In the genomic region with DNA sequence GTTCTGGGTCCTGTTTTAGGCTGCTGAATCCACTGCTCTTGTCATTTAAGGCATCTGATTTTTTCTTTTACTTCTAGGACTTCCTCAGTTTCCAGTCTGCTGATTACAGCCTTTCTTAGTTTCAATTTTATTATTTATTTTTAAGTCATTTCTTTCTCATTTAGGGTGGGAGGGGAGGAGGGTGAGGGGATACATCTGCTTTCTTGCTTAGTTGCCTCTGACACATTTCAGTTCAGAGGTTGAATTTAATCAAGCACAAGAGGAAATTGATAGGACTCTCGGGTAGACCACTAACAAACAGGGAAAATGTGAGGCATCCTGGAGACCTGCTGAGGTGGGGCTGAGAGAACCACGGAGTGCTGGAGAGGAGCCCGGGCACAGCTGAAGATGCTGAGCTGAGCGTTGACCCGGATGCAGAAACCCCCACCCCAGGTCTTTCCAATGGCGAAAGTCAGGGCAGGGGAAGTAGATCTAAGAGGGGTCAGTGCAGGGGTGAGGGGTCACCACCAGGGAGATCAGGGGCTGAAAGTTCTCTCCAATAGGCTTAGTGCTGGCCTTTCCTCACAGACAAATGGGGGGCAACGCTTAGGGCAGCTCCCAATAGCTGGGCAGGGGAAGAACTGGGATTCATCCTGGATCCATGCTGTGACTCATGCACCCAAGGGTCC, we compare ENCODE assay signal across 32 cellular contexts. TPM values are rescaled to one million over a fixed set of nuclear protein-coding genes. Genes with fewer than 3 reads are reported as not detected.
DNase-seq lines count a peak whose midpoint lies in the region; ATAC-seq and TF ChIP-seq lines count a peak whose summit lies in the region.
"Had no signal": no experiment of that assay in that cellular context is flagged by ENCODE, and none has a peak within 500 bp of the region (broad histone marks: within the 10 kb centered on the region; RNA-seq: fewer than 3 reads in every experiment).

No MANE protein-coding gene starts in this region.

- TF ChIP-seq POLR2A in vagina (IDR thresholded peaks at IDR 0.05), result no peak

- H3K9me3 ChIP-seq in vagina, result no peaks in the 10 kb centered on the region
- peaks cover 1% of the 10 kb centered on the region for H3K9me3 ChIP-seq in aorta (ENCODE audit: control insufficient read depth, low read length)
- H3K9me3 ChIP-seq: MG63, Peyer's patch, tibial artery had no signal

- peak overlapping the region; percentile 21 for H3K27ac Mint-ChIP-seq in activated naive CD4-positive, alpha-beta T cell treated with anti-CD3 and anti-CD28 coated beads, Interleukin-2, amount 50 U/mL, for 24 hours
- no peak overlapping the region for H3K27ac Mint-ChIP-seq in activated naive CD4-positive, alpha-beta T cell treated with anti-CD3 and anti-CD28 coated beads for 36 hours
- H3K27ac Mint-ChIP-seq: activated naive CD4-positive, alpha-beta T cell treated with anti-CD3 and anti-CD28 coated beads, Interleukin-2, amount 10 ng/mL, durations not matched to agents 7 days and 5 days; activated T-cell treated with anti-CD3 and anti-CD28 coated beads, Interleukin-2, amount 50 U/mL, for 72 hours had no signal

- TF ChIP-seq CTCF in vagina (IDR thresholded peaks at IDR 0.05), result no peak

- H3K27me3 ChIP-seq in vagina, result no peaks in the 10 kb centered on the region
- no peaks in the 10 kb centered on the region for H3K27me3 ChIP-seq in aorta (ENCODE audit: control insufficient read depth in 1 of 2, insufficient read depth in 2 of 2, low read length in 1 of 2)
- H3K27me3 ChIP-seq: MG63, Peyer's patch had no signal

- H3K4me3 Mint-ChIP-seq in activated naive CD4-positive, alpha-beta T cell treated with anti-CD3 and anti-CD28 coated beads, Interleukin-2, amount 50 U/mL, for 24 hours, result no peak overlapping the region
- no peak overlapping the region for H3K4me3 Mint-ChIP-seq in activated naive CD4-positive, alpha-beta T cell treated with anti-CD3 and anti-CD28 coated beads for 36 hours
- H3K4me3 Mint-ChIP-seq: activated naive CD4-positive, alpha-beta T cell treated with anti-CD3 and anti-CD28 coated beads, Interleukin-2, amount 10 ng/mL, durations not matched to agents 7 days and 5 days; activated T-cell treated with anti-CD3 and anti-CD28 coated beads, Interleukin-2, amount 50 U/mL, for 72 hours had no signal

- H3K4me1 ChIP-seq in vagina (no peaks in the 10 kb centered on the region), aorta (ENCODE audit: control insufficient read depth in 1 of 2, insufficient read depth in 2 of 2, low read length in 2 of 2) (no peaks in the 10 kb centered on the region)
- H3K4me1 ChIP-seq: Peyer's patch, tibial artery had no signal

- H3K36me3 ChIP-seq in vagina, result no peaks in the 10 kb centered on the region
- no peaks in the 10 kb centered on the region for H3K36me3 ChIP-seq in aorta (ENCODE audit: control insufficient read depth in 1 of 2, insufficient read depth in 2 of 2, low read length in 1 of 2)
- H3K36me3 ChIP-seq: MG63, Peyer's patch, tibial artery had no signal

- H3K4me3 ChIP-seq in vagina, result no peak overlapping the region
- no peak overlapping the region for H3K4me3 ChIP-seq in aorta (ENCODE audit: low read length in 2 of 2)
- H3K4me3 ChIP-seq: MG63, Peyer's patch, tibial artery had no signal

- peak; percentile 55 for ATAC-seq in GM18868 (IDR thresholded peaks at IDR 0.05; ENCODE audit: unreplicated experiment)
- no peak for ATAC-seq in aorta (ENCODE audit: low FRiP score)
- ATAC-seq in HG03521 (IDR thresholded peaks at IDR 0.05; ENCODE audit: unreplicated experiment), result no peak

- H3K4me1 Mint-ChIP-seq in activated naive CD4-positive, alpha-beta T cell treated with anti-CD3 and anti-CD28 coated beads, Interleukin-2, amount 50 U/mL, for 24 hours, result peaks cover 27% of the 10 kb centered on the region
- peaks cover 6% of the 10 kb centered on the region for H3K4me1 Mint-ChIP-seq in activated naive CD4-positive, alpha-beta T cell treated with anti-CD3 and anti-CD28 coated beads for 36 hours (ENCODE audit: low read depth)

- intact Hi-C loops in activated naive CD4-positive, alpha-beta T cell treated with anti-CD3 and anti-CD28 coated beads for 36 hours (cut with micrococcal nuclease), result no loop called here
- intact Hi-C loops in vagina (cut with DNase I), result no loop called here
- intact Hi-C loops in aorta (cut with DNase I), result no loop called here

- CTCF ChIA-PET in activated naive CD4-positive, alpha-beta T cell treated with anti-CD3 and anti-CD28 coated beads for 36 hours (lab: Charles Lee), result interaction anchor here (1.4 kb wide), 1 partner anchor 8 kb away, joined by 3 read pairs; a partner anchor contains a TSS

- no peaks in the 10 kb centered on the region for H3K27me3 Mint-ChIP-seq in activated naive CD4-positive, alpha-beta T cell treated with anti-CD3 and anti-CD28 coated beads, Interleukin-2, amount 50 U/mL, for 24 hours
- no peaks in the 10 kb centered on the region for H3K27me3 Mint-ChIP-seq in activated naive CD4-positive, alpha-beta T cell treated with anti-CD3 and anti-CD28 coated beads for 36 hours (ENCODE audit: low read depth)

- no peaks in the 10 kb centered on the region for H3K36me3 Mint-ChIP-seq in activated naive CD4-positive, alpha-beta T cell treated with anti-CD3 and anti-CD28 coated beads, Interleukin-2, amount 50 U/mL, for 24 hours
- no peaks in the 10 kb centered on the region for H3K36me3 Mint-ChIP-seq in activated naive CD4-positive, alpha-beta T cell treated with anti-CD3 and anti-CD28 coated beads for 36 hours (ENCODE audit: low read depth)

- no peak for DNase-seq in activated naive CD4-positive, alpha-beta T cell treated with anti-CD3 and anti-CD28 coated beads for 36 hours
- DNase-seq in ecto neural progenitor cell (ENCODE audit: low spot score) (peak; percentile 30), vagina (ENCODE audit: extremely low spot score in 2 of 2) (peak; percentile 42 to 52), aorta (no peak)
- DNase-seq: ACHN; activated naive CD4-positive, alpha-beta T cell treated with anti-CD3 and anti-CD28 coated beads, Interleukin-2, amount 10 ng/mL, durations not matched to agents 7 days and 5 days; activated T-cell treated with anti-CD3 and anti-CD28 coated beads, Interleukin-2, amount 50 U/mL, for 72 hours; DND-41; effector CD4-positive, alpha-beta T cell; glutamatergic neuron; KG1; MG63; NCI-H1417; NCI-H2081; NCI-H2227 treated with DMSO at 0.1 percent for 48 hours; NCI-H526 treated with DMSO at 0.1 percent for 48 hours; Peyer's patch; posterior cingulate gyrus; SIG-M5; stimulated activated CD4-positive, alpha-beta T cell treated with anti-CD3 and anti-CD28 coated beads, Interleukin-15, amount 100 ng/mL, for 24 hours; SW 1271; T1000; tibial artery had no signal

- peaks cover 6% of the 10 kb centered on the region for H3K9me3 Mint-ChIP-seq in activated naive CD4-positive, alpha-beta T cell treated with anti-CD3 and anti-CD28 coated beads, Interleukin-2, amount 50 U/mL, for 24 hours
- H3K9me3 Mint-ChIP-seq in activated naive CD4-positive, alpha-beta T cell treated with anti-CD3 and anti-CD28 coated beads for 36 hours, result no peaks in the 10 kb centered on the region
- H3K9me3 Mint-ChIP-seq: activated T-cell treated with anti-CD3 and anti-CD28 coated beads, Interleukin-2, amount 50 U/mL, for 72 hours had no signal

- WGBS in aorta, 2 donors, result 79 to 84% methylated on average over 7 of the region's 7 CpGs

- H3K27ac ChIP-seq in vagina (no peak overlapping the region), aorta (ENCODE audit: low read depth in 1 of 2, low read length in 2 of 2) (no peak overlapping the region)
- H3K27ac ChIP-seq: tibial artery had no signal

RNA-seq across cellular contexts. Expression of a gene that starts 7.6 kb away (rescaled TPM):
- total RNA-seq in activated naive CD4-positive, alpha-beta T cell treated with anti-CD3 and anti-CD28 coated beads for 36 hours, result 10 to 100 TPM; 12.1 to 12.2 TPM
- total RNA-seq in vagina (not detected), aorta (under 1 TPM; 0.30 to 0.62 TPM)
- polyA plus RNA-seq in aorta, result under 1 TPM in 1 of 2 donors, not detected in 1; 0.38 TPM
- total RNA-seq: bronchial epithelial cell had no signal
- polyA plus RNA-seq: BJ, neural cell had no signal

RNA-seq across cellular contexts. Expression of a gene that starts 19.6 kb away (rescaled TPM):
- not detected for total RNA-seq in activated naive CD4-positive, alpha-beta T cell treated with anti-CD3 and anti-CD28 coated beads for 36 hours
- total RNA-seq in vagina (not detected), aorta (under 1 TPM in 1 of 2 donors, not detected in 1; 0.49 TPM)
- polyA plus RNA-seq in aorta, result not detected
- total RNA-seq: activated T-cell treated with anti-CD3 and anti-CD28 coated beads, Interleukin-2, amount 50 U/mL, for 72 hours; bronchial epithelial cell; mononuclear cell; Peyer's patch had no signal
- polyA plus RNA-seq: BJ, keratinocyte, neural cell had no signal

RNA-seq across cellular contexts. Expression of a gene that starts 45.7 kb away (rescaled TPM):
- not detected for total RNA-seq in activated naive CD4-positive, alpha-beta T cell treated with anti-CD3 and anti-CD28 coated beads for 36 hours
- 5.2 TPM for total RNA-seq in vagina
- 1 to 10 TPM; 6.6 to 8.1 TPM for total RNA-seq in aorta
- polyA plus RNA-seq in aorta, result 10 to 100 TPM in 1 of 2 donors, 1 to 10 TPM in 1; 4.7 to 11.3 TPM
- total RNA-seq: activated T-cell treated with anti-CD3 and anti-CD28 coated beads, Interleukin-2, amount 50 U/mL, for 72 hours; liver; mononuclear cell had no signal
- polyA plus RNA-seq: BJ, neural cell had no signal

RNA-seq across cellular contexts. Expression of a gene that starts 54.4 kb away (rescaled TPM):
- not detected for total RNA-seq in activated naive CD4-positive, alpha-beta T cell treated with anti-CD3 and anti-CD28 coated beads for 36 hours
- total RNA-seq in vagina, result not detected
- 1 to 10 TPM; 1.2 to 1.7 TPM for total RNA-seq in aorta
- not detected for polyA plus RNA-seq in aorta
- total RNA-seq: activated T-cell treated with anti-CD3 and anti-CD28 coated beads, Interleukin-2, amount 50 U/mL, for 72 hours; bronchial epithelial cell; Peyer's patch had no signal
- polyA plus RNA-seq: BJ, neural cell had no signal

Comparison
In these comparisons a context has a peak if more than half of its experiments do, and no peak if none do; other contexts are left out.
1. DNase-seq: peak in ecto neural progenitor cell (single experiment) and vagina (2 of 2); none in activated naive CD4-positive, alpha-beta T cell treated with anti-CD3 and anti-CD28 coated beads for 36 hours (single experiment) and aorta (0 of 2).
2. RNA of a gene that starts 7.6 kb away (total RNA-seq): 12.1 to 12.2 TPM in activated naive CD4-positive, alpha-beta T cell treated with anti-CD3 and anti-CD28 coated beads for 36 hours; 0.30 to 0.62 TPM in aorta and not detected in vagina (single experiment); every median in the first group is over 4 times any median in the second.